In the genomic region with DNA sequence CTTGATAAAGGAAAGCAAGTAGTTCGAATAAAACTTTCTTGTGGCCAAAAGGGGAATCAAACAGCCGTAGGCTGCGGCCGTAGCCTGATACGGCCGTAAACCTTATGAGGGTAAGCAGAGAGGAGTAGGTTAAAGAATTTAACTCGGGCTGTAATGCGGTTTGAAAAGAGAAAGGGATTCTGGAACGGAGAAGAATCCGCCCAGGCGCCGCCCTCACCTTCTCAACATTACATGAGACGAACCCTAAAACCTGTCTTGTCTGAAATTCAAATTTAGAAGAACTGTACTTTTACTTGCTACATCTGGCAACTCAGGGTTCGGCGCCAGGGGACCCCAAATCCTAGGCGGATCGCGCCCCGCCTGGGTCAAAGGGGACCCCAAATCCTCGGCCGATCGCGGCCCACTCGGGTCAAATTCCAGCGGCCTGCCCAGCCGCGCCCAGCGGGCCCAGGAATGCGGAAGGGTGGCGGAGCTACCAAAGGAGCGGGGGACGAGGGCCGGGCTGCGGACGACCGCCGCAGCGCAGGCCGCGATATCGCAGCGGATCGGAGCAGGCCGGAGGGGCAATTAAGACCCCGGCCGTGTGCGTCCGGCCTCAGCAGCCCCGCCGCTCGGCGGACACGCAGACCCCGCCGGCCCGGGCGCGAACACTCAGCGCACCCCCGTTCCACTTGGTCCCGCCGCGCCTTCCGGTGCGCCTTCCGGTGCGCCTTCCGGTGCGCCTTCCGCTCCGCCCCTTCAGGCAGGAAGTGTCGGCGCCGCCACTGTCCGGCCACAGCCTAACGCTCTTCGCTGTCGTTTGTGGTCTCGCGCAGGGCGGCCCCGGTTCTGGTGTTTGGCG, we compare ENCODE assay signal across 1 cellular context.
TF ChIP-seq lines count a peak whose summit lies in the region.

MYL12B (plus strand) TSS at position 741 of the 841 bp plus-strand sequence. CDS start 10,766 bp downstream, outside the sequence.

TF ChIP-seq in HEK293, 187 proteins besides CTCF, POLR2A, EP300 and RAD21 (continued from another document and continues in another):
- TF ChIP-seq, protein P1, sequence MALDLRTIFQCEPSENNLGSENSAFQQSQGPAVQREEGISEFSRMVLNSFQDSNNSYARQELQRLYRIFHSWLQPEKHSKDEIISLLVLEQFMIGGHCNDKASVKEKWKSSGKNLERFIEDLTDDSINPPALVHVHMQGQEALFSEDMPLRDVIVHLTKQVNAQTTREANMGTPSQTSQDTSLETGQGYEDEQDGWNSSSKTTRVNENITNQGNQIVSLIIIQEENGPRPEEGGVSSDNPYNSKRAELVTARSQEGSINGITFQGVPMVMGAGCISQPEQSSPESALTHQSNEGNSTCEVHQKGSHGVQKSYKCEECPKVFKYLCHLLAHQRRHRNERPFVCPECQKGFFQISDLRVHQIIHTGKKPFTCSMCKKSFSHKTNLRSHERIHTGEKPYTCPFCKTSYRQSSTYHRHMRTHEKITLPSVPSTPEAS (tag by site-specific recombination; IDR thresholded peaks at IDR 0.05) = peak; percentile 81
- TF ChIP-seq ZNF768 (tag by site-specific recombination; IDR thresholded peaks at IDR 0.05) = no peak
- TF ChIP-seq ZNF214 (tag by site-specific recombination; IDR thresholded peaks at IDR 0.05; ENCODE audit: borderline replicate concordance) = no peak
- TF ChIP-seq ZNF248 (tag by site-specific recombination; IDR thresholded peaks at IDR 0.05) = no peak
- TF ChIP-seq YY2 (tag by site-specific recombination; IDR thresholded peaks at IDR 0.05) = peak; percentile 79
- TF ChIP-seq, protein P2, sequence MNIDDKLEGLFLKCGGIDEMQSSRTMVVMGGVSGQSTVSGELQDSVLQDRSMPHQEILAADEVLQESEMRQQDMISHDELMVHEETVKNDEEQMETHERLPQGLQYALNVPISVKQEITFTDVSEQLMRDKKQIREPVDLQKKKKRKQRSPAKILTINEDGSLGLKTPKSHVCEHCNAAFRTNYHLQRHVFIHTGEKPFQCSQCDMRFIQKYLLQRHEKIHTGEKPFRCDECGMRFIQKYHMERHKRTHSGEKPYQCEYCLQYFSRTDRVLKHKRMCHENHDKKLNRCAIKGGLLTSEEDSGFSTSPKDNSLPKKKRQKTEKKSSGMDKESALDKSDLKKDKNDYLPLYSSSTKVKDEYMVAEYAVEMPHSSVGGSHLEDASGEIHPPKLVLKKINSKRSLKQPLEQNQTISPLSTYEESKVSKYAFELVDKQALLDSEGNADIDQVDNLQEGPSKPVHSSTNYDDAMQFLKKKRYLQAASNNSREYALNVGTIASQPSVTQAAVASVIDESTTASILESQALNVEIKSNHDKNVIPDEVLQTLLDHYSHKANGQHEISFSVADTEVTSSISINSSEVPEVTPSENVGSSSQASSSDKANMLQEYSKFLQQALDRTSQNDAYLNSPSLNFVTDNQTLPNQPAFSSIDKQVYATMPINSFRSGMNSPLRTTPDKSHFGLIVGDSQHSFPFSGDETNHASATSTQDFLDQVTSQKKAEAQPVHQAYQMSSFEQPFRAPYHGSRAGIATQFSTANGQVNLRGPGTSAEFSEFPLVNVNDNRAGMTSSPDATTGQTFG (tag by site-specific recombination; IDR thresholded peaks at IDR 0.05; ENCODE audit: borderline replicate concordance) = no peak
- TF ChIP-seq ZNF2 (tag by site-specific recombination; IDR thresholded peaks at IDR 0.05) = no peak; the same call in 1 of the 2 replicates
- TF ChIP-seq ZNF426 (tag by site-specific recombination; IDR thresholded peaks at IDR 0.05) = no peak
- TF ChIP-seq EGR2 (tag by site-specific recombination; IDR thresholded peaks at IDR 0.05; ENCODE audit: low read depth) = 0 out of 2 replicates have a peak, but pooled peaks have one; percentile 20
- no peak for TF ChIP-seq ZBTB21 (tag by site-specific recombination; IDR thresholded peaks at IDR 0.05)
- TF ChIP-seq ZNF747 (tag by site-specific recombination; IDR thresholded peaks at IDR 0.05) = no peak
- TF ChIP-seq GLI4 (tag by site-specific recombination; IDR thresholded peaks at IDR 0.05) = no peak
- TF ChIP-seq ZNF335 (tag by site-specific recombination; conservative IDR thresholded peaks at IDR 0.05) = peak; percentile 86
- TF ChIP-seq ZNF324 (tag by site-specific recombination; IDR thresholded peaks at IDR 0.05) = peak; percentile 44; the same call in 1 of the 2 replicates
- 0 out of 2 replicates have a peak, but pooled peaks have one; percentile 32 for TF ChIP-seq ZNF121 (tag by site-specific recombination; IDR thresholded peaks at IDR 0.05)
- TF ChIP-seq, protein P3, sequence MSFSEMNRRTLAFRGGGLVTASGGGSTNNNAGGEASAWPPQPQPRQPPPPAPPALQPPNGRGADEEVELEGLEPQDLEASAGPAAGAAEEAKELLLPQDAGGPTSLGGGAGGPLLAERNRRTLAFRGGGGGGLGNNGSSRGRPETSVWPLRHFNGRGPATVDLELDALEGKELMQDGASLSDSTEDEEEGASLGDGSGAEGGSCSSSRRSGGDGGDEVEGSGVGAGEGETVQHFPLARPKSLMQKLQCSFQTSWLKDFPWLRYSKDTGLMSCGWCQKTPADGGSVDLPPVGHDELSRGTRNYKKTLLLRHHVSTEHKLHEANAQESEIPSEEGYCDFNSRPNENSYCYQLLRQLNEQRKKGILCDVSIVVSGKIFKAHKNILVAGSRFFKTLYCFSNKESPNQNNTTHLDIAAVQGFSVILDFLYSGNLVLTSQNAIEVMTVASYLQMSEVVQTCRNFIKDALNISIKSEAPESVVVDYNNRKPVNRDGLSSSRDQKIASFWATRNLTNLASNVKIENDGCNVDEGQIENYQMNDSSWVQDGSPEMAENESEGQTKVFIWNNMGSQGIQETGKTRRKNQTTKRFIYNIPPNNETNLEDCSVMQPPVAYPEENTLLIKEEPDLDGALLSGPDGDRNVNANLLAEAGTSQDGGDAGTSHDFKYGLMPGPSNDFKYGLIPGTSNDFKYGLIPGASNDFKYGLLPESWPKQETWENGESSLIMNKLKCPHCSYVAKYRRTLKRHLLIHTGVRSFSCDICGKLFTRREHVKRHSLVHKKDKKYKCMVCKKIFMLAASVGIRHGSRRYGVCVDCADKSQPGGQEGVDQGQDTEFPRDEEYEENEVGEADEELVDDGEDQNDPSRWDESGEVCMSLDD (tag by site-specific recombination; IDR thresholded peaks at IDR 0.05) = peak; percentile 99
- no peak for TF ChIP-seq ZNF16 (tag by site-specific recombination; IDR thresholded peaks at IDR 0.05; ENCODE audit: low read depth)
- no peak for TF ChIP-seq ZSCAN23 (tag by site-specific recombination; IDR thresholded peaks at IDR 0.05)
- TF ChIP-seq, protein P4, sequence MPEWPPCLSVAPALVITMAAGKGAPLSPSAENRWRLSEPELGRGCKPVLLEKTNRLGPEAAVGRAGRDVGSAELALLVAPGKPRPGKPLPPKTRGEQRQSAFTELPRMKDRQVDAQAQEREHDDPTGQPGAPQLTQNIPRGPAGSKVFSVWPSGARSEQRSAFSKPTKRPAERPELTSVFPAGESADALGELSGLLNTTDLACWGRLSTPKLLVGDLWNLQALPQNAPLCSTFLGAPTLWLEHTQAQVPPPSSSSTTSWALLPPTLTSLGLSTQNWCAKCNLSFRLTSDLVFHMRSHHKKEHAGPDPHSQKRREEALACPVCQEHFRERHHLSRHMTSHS (tag by site-specific recombination; IDR thresholded peaks at IDR 0.05) = no peak; the same call in 1 of the 2 replicates
- TF ChIP-seq ZNF302 (tag by site-specific recombination; IDR thresholded peaks at IDR 0.05; ENCODE audit: low read depth) = no peak
- no peak for TF ChIP-seq ZNF10 (tag by site-specific recombination; IDR thresholded peaks at IDR 0.05)
- no peak for TF ChIP-seq ZNF585B (tag by site-specific recombination; IDR thresholded peaks at IDR 0.05)
- TF ChIP-seq, protein P5, sequence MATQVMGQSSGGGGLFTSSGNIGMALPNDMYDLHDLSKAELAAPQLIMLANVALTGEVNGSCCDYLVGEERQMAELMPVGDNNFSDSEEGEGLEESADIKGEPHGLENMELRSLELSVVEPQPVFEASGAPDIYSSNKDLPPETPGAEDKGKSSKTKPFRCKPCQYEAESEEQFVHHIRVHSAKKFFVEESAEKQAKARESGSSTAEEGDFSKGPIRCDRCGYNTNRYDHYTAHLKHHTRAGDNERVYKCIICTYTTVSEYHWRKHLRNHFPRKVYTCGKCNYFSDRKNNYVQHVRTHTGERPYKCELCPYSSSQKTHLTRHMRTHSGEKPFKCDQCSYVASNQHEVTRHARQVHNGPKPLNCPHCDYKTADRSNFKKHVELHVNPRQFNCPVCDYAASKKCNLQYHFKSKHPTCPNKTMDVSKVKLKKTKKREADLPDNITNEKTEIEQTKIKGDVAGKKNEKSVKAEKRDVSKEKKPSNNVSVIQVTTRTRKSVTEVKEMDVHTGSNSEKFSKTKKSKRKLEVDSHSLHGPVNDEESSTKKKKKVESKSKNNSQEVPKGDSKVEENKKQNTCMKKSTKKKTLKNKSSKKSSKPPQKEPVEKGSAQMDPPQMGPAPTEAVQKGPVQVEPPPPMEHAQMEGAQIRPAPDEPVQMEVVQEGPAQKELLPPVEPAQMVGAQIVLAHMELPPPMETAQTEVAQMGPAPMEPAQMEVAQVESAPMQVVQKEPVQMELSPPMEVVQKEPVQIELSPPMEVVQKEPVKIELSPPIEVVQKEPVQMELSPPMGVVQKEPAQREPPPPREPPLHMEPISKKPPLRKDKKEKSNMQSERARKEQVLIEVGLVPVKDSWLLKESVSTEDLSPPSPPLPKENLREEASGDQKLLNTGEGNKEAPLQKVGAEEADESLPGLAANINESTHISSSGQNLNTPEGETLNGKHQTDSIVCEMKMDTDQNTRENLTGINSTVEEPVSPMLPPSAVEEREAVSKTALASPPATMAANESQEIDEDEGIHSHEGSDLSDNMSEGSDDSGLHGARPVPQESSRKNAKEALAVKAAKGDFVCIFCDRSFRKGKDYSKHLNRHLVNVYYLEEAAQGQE (tag by site-specific recombination; IDR thresholded peaks at IDR 0.05) = no peak
- TF ChIP-seq ZNF701 (tag by site-specific recombination; IDR thresholded peaks at IDR 0.05) = no peak
- TF ChIP-seq KLF7 (tag by site-specific recombination; IDR thresholded peaks at IDR 0.05; ENCODE audit: borderline replicate concordance) = peak; percentile 96
- TF ChIP-seq ZNF558 (tag by site-specific recombination; IDR thresholded peaks at IDR 0.05) = no peak
- TF ChIP-seq OVOL3 (tag by site-specific recombination; IDR thresholded peaks at IDR 0.05) = no peak
- TF ChIP-seq ZNF223 (tag by site-specific recombination; IDR thresholded peaks at IDR 0.05) = no peak
- TF ChIP-seq, protein P6, sequence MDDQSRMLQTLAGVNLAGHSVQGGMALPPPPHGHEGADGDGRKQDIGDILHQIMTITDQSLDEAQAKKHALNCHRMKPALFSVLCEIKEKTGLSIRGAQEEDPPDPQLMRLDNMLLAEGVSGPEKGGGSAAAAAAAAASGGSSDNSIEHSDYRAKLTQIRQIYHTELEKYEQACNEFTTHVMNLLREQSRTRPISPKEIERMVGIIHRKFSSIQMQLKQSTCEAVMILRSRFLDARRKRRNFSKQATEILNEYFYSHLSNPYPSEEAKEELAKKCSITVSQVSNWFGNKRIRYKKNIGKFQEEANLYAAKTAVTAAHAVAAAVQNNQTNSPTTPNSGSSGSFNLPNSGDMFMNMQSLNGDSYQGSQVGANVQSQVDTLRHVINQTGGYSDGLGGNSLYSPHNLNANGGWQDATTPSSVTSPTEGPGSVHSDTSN (CRISPR knock-in tag; IDR thresholded peaks at IDR 0.05) = no peak
- TF ChIP-seq ZNF133 (tag by site-specific recombination; IDR thresholded peaks at IDR 0.05) = no peak
- TF ChIP-seq ZNF658 (tag by site-specific recombination; IDR thresholded peaks at IDR 0.05) = no peak
- no peak for TF ChIP-seq ZNF529 (tag by site-specific recombination; IDR thresholded peaks at IDR 0.05; ENCODE audit: insufficient replicate concordance)
- TF ChIP-seq ZNF76 (tag by site-specific recombination; IDR thresholded peaks at IDR 0.05; ENCODE audit: borderline replicate concordance, low read depth) = 0 out of 2 replicates have a peak, but pooled peaks have one; percentile 75
- TF ChIP-seq, protein P7, sequence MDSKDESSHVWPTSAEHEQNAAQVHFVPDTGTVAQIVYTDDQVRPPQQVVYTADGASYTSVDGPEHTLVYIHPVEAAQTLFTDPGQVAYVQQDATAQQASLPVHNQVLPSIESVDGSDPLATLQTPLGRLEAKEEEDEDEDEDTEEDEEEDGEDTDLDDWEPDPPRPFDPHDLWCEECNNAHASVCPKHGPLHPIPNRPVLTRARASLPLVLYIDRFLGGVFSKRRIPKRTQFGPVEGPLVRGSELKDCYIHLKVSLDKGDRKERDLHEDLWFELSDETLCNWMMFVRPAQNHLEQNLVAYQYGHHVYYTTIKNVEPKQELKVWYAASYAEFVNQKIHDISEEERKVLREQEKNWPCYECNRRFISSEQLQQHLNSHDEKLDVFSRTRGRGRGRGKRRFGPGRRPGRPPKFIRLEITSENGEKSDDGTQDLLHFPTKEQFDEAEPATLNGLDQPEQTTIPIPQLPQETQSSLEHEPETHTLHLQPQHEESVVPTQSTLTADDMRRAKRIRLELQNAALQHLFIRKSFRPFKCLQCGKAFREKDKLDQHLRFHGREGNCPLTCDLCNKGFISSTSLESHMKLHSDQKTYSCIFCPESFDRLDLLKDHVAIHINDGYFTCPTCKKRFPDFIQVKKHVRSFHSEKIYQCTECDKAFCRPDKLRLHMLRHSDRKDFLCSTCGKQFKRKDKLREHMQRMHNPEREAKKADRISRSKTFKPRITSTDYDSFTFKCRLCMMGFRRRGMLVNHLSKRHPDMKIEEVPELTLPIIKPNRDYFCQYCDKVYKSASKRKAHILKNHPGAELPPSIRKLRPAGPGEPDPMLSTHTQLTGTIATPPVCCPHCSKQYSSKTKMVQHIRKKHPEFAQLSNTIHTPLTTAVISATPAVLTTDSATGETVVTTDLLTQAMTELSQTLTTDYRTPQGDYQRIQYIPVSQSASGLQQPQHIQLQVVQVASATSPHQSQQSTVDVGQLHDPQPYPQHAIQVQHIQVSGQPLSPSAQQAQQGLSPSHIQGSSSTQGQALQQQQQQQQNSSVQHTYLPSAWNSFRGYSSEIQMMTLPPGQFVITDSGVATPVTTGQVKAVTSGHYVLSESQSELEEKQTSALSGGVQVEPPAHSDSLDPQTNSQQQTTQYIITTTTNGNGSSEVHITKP (tag by site-specific recombination; IDR thresholded peaks at IDR 0.05) = peak; percentile 100
- TF ChIP-seq GLI2 (tag by site-specific recombination; IDR thresholded peaks at IDR 0.05; ENCODE audit: borderline replicate concordance, low read depth) = no peak
- no peak for TF ChIP-seq ZBTB49 (tag by site-specific recombination; IDR thresholded peaks at IDR 0.05; ENCODE audit: low read depth)
- TF ChIP-seq ZNF664 (tag by site-specific recombination; IDR thresholded peaks at IDR 0.05) = no peak
